ENCODE assay signal across 32 cellular contexts in genomic region chr3:25711090-25711489, GRCh38.
"Had no signal": no experiment of that assay in that cellular context is flagged by ENCODE, and none has a peak within 500 bp of the region (broad histone marks: within the 10 kb centered on the region; RNA-seq: fewer than 3 reads in every experiment).

No MANE protein-coding gene starts in this region.

- ATAC-seq: activated naive CD4-positive, alpha-beta T cell treated with anti-CD3 and anti-CD28 coated beads, Interleukin-2, amount 50 U/mL, for 72 hours; activated naive CD8-positive, alpha-beta T cell treated with anti-CD3 and anti-CD28 coated beads, Interleukin-2, amount 50 U/mL, for 24 hours; activated T-cell treated with anti-CD3 and anti-CD28 coated beads, Interleukin-2, amount 50 U/mL, for 4 hours; activated T-cell treated with anti-CD3 and anti-CD28 coated beads, Interleukin-2, amount 50 U/mL, for 72 hours; activated T-helper 17 cell treated with anti-CD3 and anti-CD28 coated beads, Interleukin-2, amount 50 U/mL, for 72 hours; body of pancreas had no signal

- H3K4me3 ChIP-seq: adrenal gland, ascending aorta, body of pancreas, breast epithelium, cardiac muscle cell had no signal

- H3K27ac ChIP-seq: adrenal gland, ascending aorta, body of pancreas, brain microvascular endothelial cell, breast epithelium, cardiac muscle cell had no signal

- FAIRE-seq: astrocyte, bronchial epithelial cell had no signal

- H3K36me3 ChIP-seq: adrenal gland, ascending aorta, brain microvascular endothelial cell, breast epithelium, cardiac muscle cell had no signal

- H3K9me3 ChIP-seq: adrenal gland, ascending aorta, body of pancreas, breast epithelium had no signal

- H3K27me3 ChIP-seq: adrenal gland, ascending aorta, body of pancreas, brain microvascular endothelial cell, breast epithelium, cardiac muscle cell had no signal

- DNase-seq: activated effector memory CD4-positive, alpha-beta T cell treated with anti-CD3 and anti-CD28 coated beads, Interleukin-2, amount 50 U/mL, for 16 hours; activated effector memory CD4-positive, alpha-beta T cell treated with Interleukin-2 at 50 U/mL for 16 hours; activated gamma-delta T cell; activated gamma-delta T cell treated with Interleukin-2 at 50 U/mL for 16 hours; activated naive CD4-positive, alpha-beta T cell; activated naive CD4-positive, alpha-beta T cell treated with anti-CD3 and anti-CD28 coated beads for 36 hours; activated naive CD4-positive, alpha-beta T cell treated with anti-CD3 and anti-CD28 coated beads, Interleukin-2, amount 10 ng/mL, durations not matched to agents 7 days and 5 days; activated naive CD4-positive, alpha-beta T cell treated with anti-CD3 and anti-CD28 coated beads, Interleukin-2, amount 50 U/mL, for 16 hours; activated naive CD4-positive, alpha-beta T cell treated with Interleukin-2 at 50 U/mL for 16 hours; activated naive CD8-positive, alpha-beta T cell treated with anti-CD3 and anti-CD28 coated beads for 36 hours; activated naive CD8-positive, alpha-beta T cell treated with anti-CD3 and anti-CD28 coated beads, Interleukin-2, amount 10 ng/mL, durations not matched to agents 7 days and 5 days; activated naive CD8-positive, alpha-beta T cell treated with anti-CD3 and anti-CD28 coated beads, Interleukin-2, amount 50 U/mL, for 24 hours; activated T-cell treated with anti-CD3 and anti-CD28 coated beads, Interleukin-2, amount 50 U/mL, for 4 hours; activated T-cell treated with anti-CD3 and anti-CD28 coated beads, Interleukin-2, amount 50 U/mL, for 48 hours; activated T-cell treated with anti-CD3 and anti-CD28 coated beads, Interleukin-2, amount 50 U/mL, for 72 hours; adrenal gland; amniotic stem cell; amygdala; anterior cingulate cortex; aorta; body of pancreas; brain microvascular endothelial cell; caudate nucleus; central memory CD4-positive, alpha-beta T cell; cerebellar nuclear complex had no signal

- H3K4me1 ChIP-seq: adrenal gland, ascending aorta, body of pancreas, breast epithelium had no signal
